10 cellular contexts compared by ENCODE assay signal in the genomic region with DNA sequence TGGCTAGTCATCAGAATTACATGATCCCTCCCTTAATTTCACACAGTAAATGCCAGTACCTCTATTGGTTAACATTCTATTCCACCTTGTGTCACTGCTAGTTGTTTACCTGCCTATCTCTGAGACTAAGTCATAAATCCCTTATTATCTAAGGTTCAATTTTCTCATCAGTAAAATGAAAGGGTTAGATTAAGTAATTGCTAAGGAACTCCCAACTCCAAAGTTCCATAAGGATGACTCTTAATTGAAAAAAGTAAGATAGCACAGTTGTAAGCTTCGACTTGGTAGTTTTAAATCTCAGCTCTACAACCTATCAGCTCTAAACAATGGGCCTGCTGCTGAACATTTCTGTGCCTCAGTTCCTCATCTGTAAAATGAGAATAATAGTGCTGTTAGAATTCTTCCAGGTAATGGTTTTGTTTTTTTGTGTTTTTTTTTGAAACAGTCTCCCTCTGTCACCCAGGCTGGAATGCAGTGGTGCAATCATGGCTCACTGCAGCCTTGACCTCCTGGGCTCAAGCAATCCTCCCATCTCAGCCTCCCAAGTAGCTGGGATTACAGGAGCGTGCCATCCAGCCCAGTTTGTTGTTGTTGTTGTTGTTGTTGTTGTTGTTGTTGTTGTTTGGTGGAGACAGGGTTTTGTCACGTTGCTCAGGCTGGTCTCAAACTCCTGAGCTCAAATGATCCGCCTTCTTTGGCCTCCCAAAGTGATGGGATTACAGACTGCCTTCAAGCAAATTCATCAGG. TPM values are rescaled to one million over a fixed set of nuclear protein-coding genes. Genes with fewer than 3 reads are reported as not detected.
DNase-seq lines count a peak whose midpoint lies in the region; ATAC-seq and TF ChIP-seq lines count a peak whose summit lies in the region.
"Had no signal": no experiment of that assay in that cellular context is flagged by ENCODE, and none has a peak within 500 bp of the region (broad histone marks: within the 10 kb centered on the region; RNA-seq: fewer than 3 reads in every experiment).

No MANE protein-coding gene starts in this region.

- POLR2A ChIA-PET in CD4-positive, alpha-beta T cell (lab: Charles Lee) = interaction anchor here (0.9 to 4.7 kb wide), 11 partner anchors 9 to 412 kb away, joined by 3 to 54 read pairs (median 4); partner anchors contain the start of genes KMT2E, RINT1 and SRPK2

- H3K9ac ChIP-seq in MM.1S (ENCODE audit: low read length) = no peak overlapping the region

- no peaks in the 10 kb centered on the region for H3K9me2 ChIP-seq in MM.1S (replicated peaks; ENCODE audit: insufficient read depth, low read length)

- in situ Hi-C loops in gastrocnemius medialis (cut with MboI; ENCODE audit: low sequenced_read_pairs in 4 of 4) = no loop called here

- no peaks in the 10 kb centered on the region for H3K9me3 Mint-ChIP-seq in CD4-positive, alpha-beta T cell
- no peaks in the 10 kb centered on the region for H3K9me3 Mint-ChIP-seq in chondrocyte (ENCODE audit: low read depth)

- intact Hi-C loops in CD4-positive, alpha-beta T cell (cut with DNase I, micrococcal nuclease) = loop anchor here (5.0 kb wide), 2 partner anchors 34 to 39 kb away; partner anchors contain the start of gene SRPK2 (in 1 of the 2)
- intact Hi-C loops in gastrocnemius medialis (cut with DNase I; ENCODE audit: low total_unique reads) = no loop called here

- no peaks in the 10 kb centered on the region for H3K27me3 Mint-ChIP-seq in CD4-positive, alpha-beta T cell
- H3K27me3 Mint-ChIP-seq in chondrocyte (ENCODE audit: low read depth) = no peaks in the 10 kb centered on the region

- CTCF ChIA-PET in CD4-positive, alpha-beta T cell (lab: Charles Lee) = interaction anchor here (1.1 kb wide), 1 partner anchor 76 kb away, joined by 3 read pairs; no protein-coding TSS in a partner anchor

- TF ChIP-seq CTCF in CD4-positive, alpha-beta T cell (IDR thresholded peaks at IDR 0.05) = no peak
- TF ChIP-seq CTCF in MM.1S (IDR thresholded peaks at IDR 0.05; ENCODE audit: low read length) (no peak), chondrocyte (IDR thresholded peaks at IDR 0.05) (no peak), omental fat pad (IDR thresholded peaks at IDR 0.05) (no peak), gastrocnemius medialis (IDR thresholded peaks at IDR 0.05 in 4 of 5, conservative IDR thresholded peaks at IDR 0.05 in 1 of 5) (no peak)

- no peaks in the 10 kb centered on the region for H4K20me1 ChIP-seq in MM.1S (ENCODE audit: insufficient read depth, low read length)

- peaks cover 75% of the 10 kb centered on the region for H3K4me1 Mint-ChIP-seq in CD4-positive, alpha-beta T cell (ENCODE audit: low read depth)
- H3K4me1 Mint-ChIP-seq in chondrocyte (ENCODE audit: low read depth) = peaks cover 33% of the 10 kb centered on the region

- no peak overlapping the region; the same call in 1 of the 2 replicates for H2AFZ ChIP-seq in MM.1S (ENCODE audit: low read length)

- H3K79me2 ChIP-seq in MM.1S (ENCODE audit: low read length) = peaks cover 83% of the 10 kb centered on the region

- DNase-seq in CD4-positive, alpha-beta T cell = no peak
- no peak for DNase-seq in MM.1S
- no peak for DNase-seq in chondrocyte (ENCODE audit: low spot score)
- DNase-seq in omental fat pad (ENCODE audit: low spot score) = no peak
- DNase-seq in NCI-H1930 (lab: John Stamatoyannopoulos, UW) = no peak
- DNase-seq in GDM1 (lab: John Stamatoyannopoulos, UW) = no peak
- DNase-seq in gastrocnemius medialis = no peak
- DNase-seq: central memory CD4-positive, alpha-beta T cell; NCI-H1092 treated with DMSO at 0.1 percent for 48 hours had no signal

- peak overlapping the region; percentile 19 for H3K27ac ChIP-seq in CD4-positive, alpha-beta T cell (ENCODE audit: low read depth, low read length)
- peak overlapping the region; percentile 74; the same call in 1 of the 2 replicates for H3K27ac ChIP-seq in MM.1S (ENCODE audit: low read length)
- H3K27ac ChIP-seq in gastrocnemius medialis = peak overlapping the region in 2 of 4 donors; percentile 2 to 8

- H3K4me3 ChIP-seq in MM.1S (ENCODE audit: low read length) (no peak overlapping the region), gastrocnemius medialis (no peak overlapping the region)

- H3K9me3 ChIP-seq in CD4-positive, alpha-beta T cell (ENCODE audit: control insufficient read depth, low read length) = no peaks in the 10 kb centered on the region
- no peaks in the 10 kb centered on the region for H3K9me3 ChIP-seq in MM.1S (replicated peaks; ENCODE audit: insufficient read depth, low read length)
- H3K9me3 ChIP-seq in gastrocnemius medialis = no peaks in the 10 kb centered on the region

- H3K4me1 ChIP-seq in MM.1S (ENCODE audit: low read length) (peaks cover 50% of the 10 kb centered on the region), gastrocnemius medialis (peaks cover 46% of the 10 kb centered on the region in 2 donors)

- H3K4me2 ChIP-seq in MM.1S (ENCODE audit: low read depth, low read length) = peak overlapping the region; percentile 81

- peak overlapping the region; percentile 70 for H3K4me3 Mint-ChIP-seq in CD4-positive, alpha-beta T cell
- H3K4me3 Mint-ChIP-seq in chondrocyte (ENCODE audit: unreplicated experiment) = no peak overlapping the region

- H3K27me3 ChIP-seq in CD4-positive, alpha-beta T cell (ENCODE audit: control insufficient read depth, insufficient read depth, low read length) = no peaks in the 10 kb centered on the region
- H3K27me3 ChIP-seq in MM.1S (replicated peaks; ENCODE audit: insufficient read depth, low read length) (no peaks in the 10 kb centered on the region), gastrocnemius medialis (no peaks in the 10 kb centered on the region)

- H3K36me3 ChIP-seq in MM.1S (replicated peaks; ENCODE audit: insufficient read depth, low read length) (no peaks in the 10 kb centered on the region), gastrocnemius medialis (no peaks in the 10 kb centered on the region)

- peaks cover 44% of the 10 kb centered on the region for H3F3A ChIP-seq in MM.1S (ENCODE audit: insufficient read depth, low read length)

- no peak for ATAC-seq in CD4-positive, alpha-beta T cell (ENCODE audit: poor library complexity)
- ATAC-seq in omental fat pad (ENCODE audit: low FRiP score) (peak; percentile 12), GM19324 (IDR thresholded peaks at IDR 0.05; ENCODE audit: low FRiP score, unreplicated experiment) (no peak), gastrocnemius medialis (no peak)

- TF ChIP-seq POLR2A in gastrocnemius medialis (IDR thresholded peaks at IDR 0.05) = no peak

- peak overlapping the region; percentile 89 for H3K27ac Mint-ChIP-seq in CD4-positive, alpha-beta T cell
- peak overlapping the region; percentile 52 for H3K27ac Mint-ChIP-seq in chondrocyte (ENCODE audit: unreplicated experiment)

- H3K36me3 Mint-ChIP-seq in CD4-positive, alpha-beta T cell (ENCODE audit: low read depth) = no peaks in the 10 kb centered on the region
- no peaks in the 10 kb centered on the region for H3K36me3 Mint-ChIP-seq in chondrocyte (ENCODE audit: low read depth)

RNA-seq across cellular contexts. Expression of gene SRPK2, which starts 35.6 kb away (rescaled TPM):
- 10 to 100 TPM; 39.9 to 40.9 TPM for total RNA-seq in CD4-positive, alpha-beta T cell
- total RNA-seq in chondrocyte (56.0 to 58.6 TPM (median 58.5 TPM) in 3 replicates), omental fat pad (10 to 100 TPM; 29.5 to 48.2 (median 30.6) TPM), gastrocnemius medialis (10 to 100 TPM; 18.1 to 49.0 (median 21.3) TPM)
